ENCODE assay signal across 22 cellular contexts in the genomic region with DNA sequence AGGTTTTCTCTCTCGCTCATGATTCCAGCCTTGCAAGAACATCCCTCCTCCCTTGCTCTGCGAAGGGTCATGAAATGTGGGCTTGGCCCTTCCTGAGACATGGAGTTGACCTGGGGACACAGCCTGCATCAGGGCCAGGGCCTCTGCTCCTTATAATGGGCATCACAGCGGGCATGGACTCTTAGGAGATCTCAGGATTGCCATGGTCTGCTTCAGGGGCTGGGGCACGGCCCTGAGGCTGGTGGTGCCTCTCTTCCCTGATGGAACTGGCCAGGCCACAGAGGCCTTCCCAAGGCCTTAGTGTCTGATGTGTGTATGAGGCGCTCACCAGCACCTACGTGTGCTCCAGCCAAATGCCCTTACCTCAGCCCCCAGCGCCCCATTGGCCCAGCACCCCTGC. TPM values are rescaled to one million over a fixed set of nuclear protein-coding genes. Genes with fewer than 3 reads are reported as not detected.
A peak's percentile ranks its signal among the peaks of the same experiment; 100 is the strongest.
DNase-seq lines count a peak whose midpoint lies in the region; ATAC-seq and TF ChIP-seq lines count a peak whose summit lies in the region.
"Had no signal": no experiment of that assay in that cellular context is flagged by ENCODE, and none has a peak within 500 bp of the region (broad histone marks: within the 10 kb centered on the region; RNA-seq: fewer than 3 reads in every experiment).

No MANE protein-coding gene starts in this region.

- peaks cover 0 to 42% (median 13%) of the 10 kb centered on the region in 11 experiments; a peak in 10 of 22 replicates for H4K20me1 ChIP-seq in BLaER1 treated with 17β-estradiol and CSF1 and Interleukin-3, amounts not matched to agents 10 nM and 100 nM

- TF ChIP-seq CTCF in osteocyte (IDR thresholded peaks at IDR 0.05), result no peak
- TF ChIP-seq CTCF in CD8-positive, alpha-beta T cell (IDR thresholded peaks at IDR 0.05), result no peak

- DNase-seq in activated effector memory CD4-positive, alpha-beta T cell treated with anti-CD3 and anti-CD28 coated beads, Interleukin-2, amount 50 U/mL, for 16 hours, result peak; percentile 30
- no peak for DNase-seq in activated effector memory CD4-positive, alpha-beta T cell treated with Interleukin-2 at 50 U/mL for 16 hours
- DNase-seq in SJSA1 (ENCODE audit: low read depth in 1 of 2, low spot score in 2 of 2), result no peak
- DNase-seq in osteocyte (ENCODE audit: extremely low spot score, unreplicated experiment), result no peak
- DNase-seq in CD8-positive, alpha-beta T cell, result no peak
- no peak for DNase-seq in NOMO-1 treated with dmso at 0.1 percent for 144 hours (lab: John Stamatoyannopoulos, UW; ENCODE audit: unreplicated experiment)
- DNase-seq: ACHN; BE2C; CD4-positive, CD25-positive, alpha-beta regulatory T cell; HCEC 1CT; KBM-7; MG63; NCI-H1105 treated with DMSO at 0.1 percent for 48 hours; NCI-H2029; NCI-H446 treated with DMSO at 0.1 percent for 48 hours; NCI-H526; SIG-M5 had no signal

- peak overlapping the region; percentile 18 for H3K27ac Mint-ChIP-seq in osteocyte (ENCODE audit: unreplicated experiment)
- H3K27ac Mint-ChIP-seq in CD8-positive, alpha-beta T cell, result no peak overlapping the region
- H3K27ac Mint-ChIP-seq: CD4-positive, CD25-positive, alpha-beta regulatory T cell had no signal

- no peak overlapping the region for H3K4me3 Mint-ChIP-seq in osteocyte (ENCODE audit: unreplicated experiment)
- no peak overlapping the region for H3K4me3 Mint-ChIP-seq in CD8-positive, alpha-beta T cell
- H3K4me3 Mint-ChIP-seq: CD4-positive, CD25-positive, alpha-beta regulatory T cell had no signal

- no peak overlapping the region for H3K4me3 ChIP-seq in BLaER1 treated with 17β-estradiol and CSF1 and Interleukin-3, amounts not matched to agents 10 nM and 100 nM
- H3K4me3 ChIP-seq in SJSA1, result no peak overlapping the region
- H3K4me3 ChIP-seq in CD8-positive, alpha-beta T cell (ENCODE audit: low read depth, low read length), result no peak overlapping the region
- H3K4me3 ChIP-seq: MG63 had no signal

- no peaks in the 10 kb centered on the region for H3K27me3 Mint-ChIP-seq in osteocyte (ENCODE audit: unreplicated experiment)
- H3K27me3 Mint-ChIP-seq in CD8-positive, alpha-beta T cell (ENCODE audit: low read depth), result no peaks in the 10 kb centered on the region
- H3K27me3 Mint-ChIP-seq: CD4-positive, CD25-positive, alpha-beta regulatory T cell had no signal

- POLR2A ChIA-PET in CD8-positive, alpha-beta T cell (lab: Charles Lee), result no interaction called here

- CTCF ChIA-PET in CD8-positive, alpha-beta T cell (lab: Charles Lee), result no interaction called here

- no peak for ATAC-seq in CD8-positive, alpha-beta T cell
- ATAC-seq in GM18861 (IDR thresholded peaks at IDR 0.05; ENCODE audit: unreplicated experiment), result no peak
- ATAC-seq: Panc1, SK-N-SH treated with all-trans-retinoic acid at 6 μM for 48 hours had no signal

- H3K27me3 ChIP-seq in BLaER1 treated with 17β-estradiol and CSF1 and Interleukin-3, amounts not matched to agents 10 nM and 100 nM, result no peaks in the 10 kb centered on the region
- H3K27me3 ChIP-seq in SJSA1 (replicated peaks), result no peaks in the 10 kb centered on the region
- no peaks in the 10 kb centered on the region for H3K27me3 ChIP-seq in CD8-positive, alpha-beta T cell (ENCODE audit: insufficient read depth, low read length)
- H3K27me3 ChIP-seq: BE2C, MG63 had no signal

- peak overlapping the region in 9 of 11 experiments; percentile 66 to 87 (median 76); a peak in 17 of 22 replicates for H3K4me2 ChIP-seq in BLaER1 treated with 17β-estradiol and CSF1 and Interleukin-3, amounts not matched to agents 10 nM and 100 nM

- H3K9ac ChIP-seq in BLaER1 treated with 17β-estradiol and CSF1 and Interleukin-3, amounts not matched to agents 10 nM and 100 nM, result peak overlapping the region in 3 of 11 experiments; percentile 13 to 35 (median 16); a peak in 3 of 22 replicates

- H3K9me3 Mint-ChIP-seq in osteocyte (ENCODE audit: unreplicated experiment), result no peaks in the 10 kb centered on the region
- no peaks in the 10 kb centered on the region for H3K9me3 Mint-ChIP-seq in CD8-positive, alpha-beta T cell
- H3K9me3 Mint-ChIP-seq: CD4-positive, CD25-positive, alpha-beta regulatory T cell had no signal

- intact Hi-C loops in CD8-positive, alpha-beta T cell (cut with DNase I, micrococcal nuclease), result no loop called here

- peaks cover 50% of the 10 kb centered on the region for H3K4me1 Mint-ChIP-seq in osteocyte (ENCODE audit: unreplicated experiment)
- peaks cover 3% of the 10 kb centered on the region for H3K4me1 Mint-ChIP-seq in CD8-positive, alpha-beta T cell (ENCODE audit: low read depth)

- peaks cover 27% of the 10 kb centered on the region for H3K36me3 Mint-ChIP-seq in osteocyte (ENCODE audit: unreplicated experiment)
- H3K36me3 Mint-ChIP-seq in CD8-positive, alpha-beta T cell, result peaks cover 59% of the 10 kb centered on the region

- H3K27ac ChIP-seq in BLaER1 treated with 17β-estradiol and CSF1 and Interleukin-3, amounts not matched to agents 10 nM and 100 nM, result peak overlapping the region in 3 of 11 experiments; percentile 39 to 56 (median 53); a peak in 4 of 22 replicates
- H3K27ac ChIP-seq in SJSA1, result peak overlapping the region; percentile 80
- no peak overlapping the region for H3K27ac ChIP-seq in CD8-positive, alpha-beta T cell (ENCODE audit: low read depth, low read length)
- H3K27ac ChIP-seq: 22Rv1 had no signal

- H3K36me3 ChIP-seq in BLaER1 treated with 17β-estradiol and CSF1 and Interleukin-3, amounts not matched to agents 10 nM and 100 nM, result peaks cover 39 to 76% (median 49%) of the 10 kb centered on the region in 11 experiments
- H3K36me3 ChIP-seq in SJSA1, result peaks cover 67% of the 10 kb centered on the region
- peaks cover 16% of the 10 kb centered on the region for H3K36me3 ChIP-seq in CD8-positive, alpha-beta T cell (ENCODE audit: insufficient read depth, low read length)
- H3K36me3 ChIP-seq: MG63 had no signal

- no peaks in the 10 kb centered on the region for H3K9me3 ChIP-seq in BLaER1 treated with 17β-estradiol and CSF1 and Interleukin-3, amounts not matched to agents 10 nM and 100 nM (replicated peaks in 1 of 11)
- no peaks in the 10 kb centered on the region for H3K9me3 ChIP-seq in SJSA1 (replicated peaks)
- H3K9me3 ChIP-seq in CD8-positive, alpha-beta T cell (ENCODE audit: low read length), result no peaks in the 10 kb centered on the region
- H3K9me3 ChIP-seq: BE2C, MG63 had no signal

- H3K4me1 ChIP-seq in BLaER1 treated with 17β-estradiol and CSF1 and Interleukin-3, amounts not matched to agents 10 nM and 100 nM, result peaks cover 43 to 62% (median 58%) of the 10 kb centered on the region in 10 experiments
- H3K4me1 ChIP-seq in SJSA1 (replicated peaks), result peaks cover 62% of the 10 kb centered on the region
- H3K4me1 ChIP-seq in CD8-positive, alpha-beta T cell (ENCODE audit: insufficient read depth, low read length), result no peaks in the 10 kb centered on the region

RNA-seq across cellular contexts. Expression of a gene that starts 23.9 kb away (rescaled TPM):
- 68.0 and 77.0 TPM in 2 replicates for total RNA-seq in SJSA1 (2014; rRNA removed; shearing (Covaris generic))
- 62.0 and 62.5 TPM in 2 replicates for total RNA-seq in osteocyte
- 10 to 100 TPM; 62.4 to 70.1 TPM for total RNA-seq in CD8-positive, alpha-beta T cell

RNA-seq across cellular contexts. Expression of a gene that starts 28.5 kb away (rescaled TPM):
- 175 and 192 TPM in 2 replicates for total RNA-seq in SJSA1 (2014; rRNA removed; shearing (Covaris generic))
- 234 and 251 TPM in 2 replicates for total RNA-seq in osteocyte
- 10 to 100 TPM; 35.2 to 39.2 TPM for total RNA-seq in CD8-positive, alpha-beta T cell
